ENCODE assay signal across 17 cellular contexts in the genomic region with DNA sequence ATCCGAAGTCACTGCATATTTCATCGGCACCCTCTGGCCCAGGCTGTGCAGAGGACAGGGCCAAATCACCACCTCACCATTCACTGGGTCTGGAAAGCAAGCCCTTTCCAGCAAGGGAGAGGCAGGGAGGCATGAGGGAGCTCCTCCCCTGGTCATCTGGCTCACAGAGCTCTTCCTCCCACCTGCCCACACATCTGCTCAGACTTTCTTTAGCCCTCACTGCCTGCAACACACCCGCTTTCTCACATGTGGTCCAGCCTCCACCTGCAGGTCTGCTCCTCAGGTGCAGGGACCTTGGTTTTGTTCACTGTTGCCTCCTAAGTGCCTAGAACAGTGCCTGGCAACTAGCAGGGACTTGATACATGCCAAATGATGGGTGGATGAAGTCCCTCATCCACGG. TPM values are rescaled to one million over a fixed set of nuclear protein-coding genes. Genes with fewer than 3 reads are reported as not detected.
DNase-seq lines count a peak whose midpoint lies in the region; TF ChIP-seq lines count a peak whose summit lies in the region.
"Had no signal": no experiment of that assay in that cellular context is flagged by ENCODE, and none has a peak within 500 bp of the region (broad histone marks: within the 10 kb centered on the region; RNA-seq: fewer than 3 reads in every experiment).

No MANE protein-coding gene starts in this region.

- no peaks in the 10 kb centered on the region for H3K36me3 ChIP-seq in MM.1S (replicated peaks; ENCODE audit: insufficient read depth, low read length)
- no peaks in the 10 kb centered on the region for H3K36me3 ChIP-seq in BE2C
- H3K36me3 ChIP-seq: cardiac muscle cell had no signal

- peak overlapping the region; percentile 62 for H3K9ac ChIP-seq in MM.1S (ENCODE audit: low read length)

- TF ChIP-seq CTCF in MM.1S (IDR thresholded peaks at IDR 0.05; ENCODE audit: low read length) = peak; percentile 39
- no peak for TF ChIP-seq CTCF in progenitor cell of endocrine pancreas (IDR thresholded peaks at IDR 0.05; ENCODE audit: unreplicated experiment)
- no peak for TF ChIP-seq CTCF in mesothelial cell of epicardium (IDR thresholded peaks at IDR 0.05; ENCODE audit: unreplicated experiment)
- TF ChIP-seq CTCF in BE2C (IDR thresholded peaks at IDR 0.05; ENCODE audit: low read depth, low read length) = no peak

- intact Hi-C loops in dendritic cell treated with granulocyte-macrophage colony-stimulating factor and Interleukin-4, amounts not matched to agents 40 ng/mL and 50 ng/mL, for 4 days (cut with micrococcal nuclease) = no loop called here

- H3K27me3 ChIP-seq in MM.1S (replicated peaks; ENCODE audit: insufficient read depth, low read length) = no peaks in the 10 kb centered on the region
- no peaks in the 10 kb centered on the region for H3K27me3 ChIP-seq in BE2C
- H3K27me3 ChIP-seq: cardiac muscle cell, hepatocyte had no signal

- H3K9me3 Mint-ChIP-seq in activated T-cell treated with anti-CD3 and anti-CD28 coated beads, Interleukin-2, amount 50 U/mL, for 24 hours = no peaks in the 10 kb centered on the region
- no peaks in the 10 kb centered on the region for H3K9me3 Mint-ChIP-seq in dendritic cell treated with granulocyte-macrophage colony-stimulating factor and Interleukin-4, amounts not matched to agents 40 ng/mL and 50 ng/mL, for 4 days
- no peaks in the 10 kb centered on the region for H3K9me3 Mint-ChIP-seq in progenitor cell of endocrine pancreas (ENCODE audit: low read depth)
- H3K9me3 Mint-ChIP-seq in mesothelial cell of epicardium = no peaks in the 10 kb centered on the region

- H4K20me1 ChIP-seq in MM.1S (ENCODE audit: insufficient read depth, low read length) = no peaks in the 10 kb centered on the region

- no peaks in the 10 kb centered on the region for H3K9me3 ChIP-seq in MM.1S (replicated peaks; ENCODE audit: insufficient read depth, low read length)
- no peaks in the 10 kb centered on the region for H3K9me3 ChIP-seq in BE2C

- H3F3A ChIP-seq in MM.1S (ENCODE audit: insufficient read depth, low read length) = peaks cover 49% of the 10 kb centered on the region

- H3K4me2 ChIP-seq in MM.1S (ENCODE audit: low read depth, low read length) = peak overlapping the region; percentile 62
- H3K4me2 ChIP-seq: hepatocyte had no signal

- H3K4me1 ChIP-seq in MM.1S (ENCODE audit: low read length) (peaks cover 81% of the 10 kb centered on the region), BE2C (peaks cover 13% of the 10 kb centered on the region)

- no peak for DNase-seq in activated T-cell treated with anti-CD3 and anti-CD28 coated beads, Interleukin-2, amount 50 U/mL, for 24 hours
- DNase-seq in activated T-cell treated with anti-CD3 and anti-CD28 coated beads, Interleukin-2, amount 50 U/mL, for 1 hour = no peak
- DNase-seq in MM.1S (peak; percentile 87), progenitor cell of endocrine pancreas (ENCODE audit: low spot score, unreplicated experiment) (no peak), mesothelial cell of epicardium (ENCODE audit: low spot score in 2 of 2, unreplicated experiment in 2 of 2) (no peak), BE2C (no peak), DMS79 treated with DMSO at 0.1 percent for 48 hours (lab: John Stamatoyannopoulos, UW) (no peak)
- DNase-seq: activated CD4-positive, CD25-positive, alpha-beta regulatory T cell; COR-L47; effector CD4-positive, alpha-beta T cell; NCI-H1930; NCI-H510A; posterior cingulate gyrus had no signal

- H3K36me3 Mint-ChIP-seq in activated T-cell treated with anti-CD3 and anti-CD28 coated beads, Interleukin-2, amount 50 U/mL, for 24 hours (ENCODE audit: low read depth) = peaks cover 10% of the 10 kb centered on the region
- H3K36me3 Mint-ChIP-seq in dendritic cell treated with granulocyte-macrophage colony-stimulating factor and Interleukin-4, amounts not matched to agents 40 ng/mL and 50 ng/mL, for 4 days (ENCODE audit: low read depth) = peaks cover 10% of the 10 kb centered on the region
- H3K36me3 Mint-ChIP-seq in progenitor cell of endocrine pancreas (ENCODE audit: insufficient read depth) = no peaks in the 10 kb centered on the region
- H3K36me3 Mint-ChIP-seq in mesothelial cell of epicardium = no peaks in the 10 kb centered on the region

- H3K4me3 ChIP-seq in MM.1S (ENCODE audit: low read length) (no peak overlapping the region), BE2C (ENCODE audit: low read depth, low read length) (no peak overlapping the region)
- H3K4me3 ChIP-seq: cardiac muscle cell, hepatocyte, skin epidermis had no signal

- peaks cover 88% of the 10 kb centered on the region for H3K4me1 Mint-ChIP-seq in activated T-cell treated with anti-CD3 and anti-CD28 coated beads, Interleukin-2, amount 50 U/mL, for 24 hours (ENCODE audit: low read depth)
- peaks cover 68% of the 10 kb centered on the region for H3K4me1 Mint-ChIP-seq in dendritic cell treated with granulocyte-macrophage colony-stimulating factor and Interleukin-4, amounts not matched to agents 40 ng/mL and 50 ng/mL, for 4 days (ENCODE audit: low read depth)
- H3K4me1 Mint-ChIP-seq in progenitor cell of endocrine pancreas (ENCODE audit: low read depth) (peaks cover 8% of the 10 kb centered on the region), mesothelial cell of epicardium (peaks cover 14% of the 10 kb centered on the region)

- no peak overlapping the region for H2AFZ ChIP-seq in MM.1S (ENCODE audit: low read length)
- H2AFZ ChIP-seq: hepatocyte had no signal

- H3K79me2 ChIP-seq in MM.1S (ENCODE audit: low read length) = peaks cover 92% of the 10 kb centered on the region

- H3K27me3 Mint-ChIP-seq in activated T-cell treated with anti-CD3 and anti-CD28 coated beads, Interleukin-2, amount 50 U/mL, for 24 hours = no peaks in the 10 kb centered on the region
- no peaks in the 10 kb centered on the region for H3K27me3 Mint-ChIP-seq in dendritic cell treated with granulocyte-macrophage colony-stimulating factor and Interleukin-4, amounts not matched to agents 40 ng/mL and 50 ng/mL, for 4 days
- no peaks in the 10 kb centered on the region for H3K27me3 Mint-ChIP-seq in progenitor cell of endocrine pancreas
- H3K27me3 Mint-ChIP-seq in mesothelial cell of epicardium (ENCODE audit: low read depth) = no peaks in the 10 kb centered on the region

- H3K27ac Mint-ChIP-seq in activated T-cell treated with anti-CD3 and anti-CD28 coated beads, Interleukin-2, amount 50 U/mL, for 24 hours = peak overlapping the region; percentile 85
- H3K27ac Mint-ChIP-seq in dendritic cell treated with granulocyte-macrophage colony-stimulating factor and Interleukin-4, amounts not matched to agents 40 ng/mL and 50 ng/mL, for 4 days = peak overlapping the region; percentile 58
- H3K27ac Mint-ChIP-seq in progenitor cell of endocrine pancreas (peak overlapping the region; percentile 7), mesothelial cell of epicardium (no peak overlapping the region)

- H3K27ac ChIP-seq in MM.1S (ENCODE audit: low read length) = peak overlapping the region; percentile 99
- H3K27ac ChIP-seq: cardiac muscle cell, hepatocyte had no signal

- H3K9me2 ChIP-seq in MM.1S (replicated peaks; ENCODE audit: insufficient read depth, low read length) = no peaks in the 10 kb centered on the region

- H3K4me3 Mint-ChIP-seq in activated T-cell treated with anti-CD3 and anti-CD28 coated beads, Interleukin-2, amount 50 U/mL, for 24 hours = no peak overlapping the region
- no peak overlapping the region for H3K4me3 Mint-ChIP-seq in dendritic cell treated with granulocyte-macrophage colony-stimulating factor and Interleukin-4, amounts not matched to agents 40 ng/mL and 50 ng/mL, for 4 days
- H3K4me3 Mint-ChIP-seq in progenitor cell of endocrine pancreas (ENCODE audit: low read depth) (no peak overlapping the region), mesothelial cell of epicardium (no peak overlapping the region)

RNA-seq across cellular contexts. Expression of gene SLC35E1, which starts 21.0 kb away (rescaled TPM):
- total RNA-seq in progenitor cell of endocrine pancreas (48.5 and 49.1 TPM in 2 replicates), mesothelial cell of epicardium (39.7 to 45.4 TPM (median 42.1 TPM) in 3 replicates)
- polyA plus RNA-seq in BE2C (2012; ENCODE audit: insufficient read depth, insufficient read length, low read depth) = 103 TPM

RNA-seq across cellular contexts. Expression of gene MED26, which starts 34.8 kb away (rescaled TPM):
- total RNA-seq in progenitor cell of endocrine pancreas (11.2 and 11.7 TPM in 2 replicates), mesothelial cell of epicardium (13.3 to 15.5 TPM (median 14.0 TPM) in 3 replicates)
- polyA plus RNA-seq in BE2C (2012; ENCODE audit: insufficient read depth, insufficient read length, low read depth) = 41.8 TPM

RNA-seq across cellular contexts. Expression of gene CHERP, which starts 50.9 kb away (rescaled TPM):
- 74.6 and 76.4 TPM in 2 replicates for total RNA-seq in progenitor cell of endocrine pancreas
- total RNA-seq in mesothelial cell of epicardium = 73.2 to 80.5 TPM (median 78.4 TPM) in 3 replicates
- 178 TPM for polyA plus RNA-seq in BE2C (2012; ENCODE audit: insufficient read depth, insufficient read length, low read depth)
